Comparison of ENCODE assay signal across 1 cellular context in genomic region chr18:39742015-39742466, GRCh38.
A peak's percentile ranks its signal among the peaks of the same experiment; 100 is the strongest.
TF ChIP-seq lines count a peak whose summit lies in the region.

No MANE protein-coding gene starts in this region.

TF ChIP-seq in HEK293, 187 proteins besides CTCF, POLR2A, EP300 and RAD21 (continued from another document):
- TF ChIP-seq ZIC2 (tag by site-specific recombination; IDR thresholded peaks at IDR 0.05): peak; percentile 80
- TF ChIP-seq ZNF529 (tag by site-specific recombination; IDR thresholded peaks at IDR 0.05; ENCODE audit: insufficient replicate concordance): no peak
- peak; percentile 38; the same call in 1 of the 2 replicates for TF ChIP-seq ZNF335 (tag by site-specific recombination; conservative IDR thresholded peaks at IDR 0.05)
- TF ChIP-seq ZNF19 (tag by site-specific recombination; IDR thresholded peaks at IDR 0.05; ENCODE audit: low read depth): no peak
- no peak for TF ChIP-seq AEBP2 (tag by site-specific recombination; IDR thresholded peaks at IDR 0.05; ENCODE audit: borderline replicate concordance)
- TF ChIP-seq ZNF223 (tag by site-specific recombination; IDR thresholded peaks at IDR 0.05): no peak
- TF ChIP-seq REST (tag by site-specific recombination; IDR thresholded peaks at IDR 0.05): no peak
